In the genomic region with DNA sequence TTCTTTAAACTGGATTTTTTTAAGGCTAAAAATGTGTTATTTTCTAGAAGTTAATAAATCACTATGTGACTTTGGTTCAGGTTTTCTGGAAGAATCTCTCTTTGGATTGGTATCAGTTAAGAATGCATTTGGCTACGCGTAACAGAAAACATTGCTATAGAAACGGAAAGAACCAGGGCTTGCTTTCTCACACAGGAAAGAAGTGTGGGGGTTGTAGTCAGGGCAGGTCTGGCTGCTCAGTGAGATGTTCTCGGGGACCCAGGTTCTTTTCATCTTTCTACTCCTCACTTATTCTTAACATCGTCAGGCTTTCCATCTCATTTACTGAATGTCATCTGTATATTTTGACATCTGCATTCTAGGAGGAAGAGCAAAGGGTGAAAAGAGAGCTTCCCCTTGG, we compare ENCODE assay signal across 20 cellular contexts.
DNase-seq lines count a peak whose midpoint lies in the region; ATAC-seq, FAIRE-seq and TF ChIP-seq lines count a peak whose summit lies in the region.
"Had no signal": no experiment of that assay in that cellular context is flagged by ENCODE, and none has a peak within 500 bp of the region (broad histone marks: within the 10 kb centered on the region; RNA-seq: fewer than 3 reads in every experiment).

No MANE protein-coding gene starts in this region.

- peak; percentile 70 to 83 for ATAC-seq in activated naive CD4-positive, alpha-beta T cell treated with anti-CD3 and anti-CD28 coated beads, Interleukin-2, amount 50 U/mL, for 72 hours
- ATAC-seq in GM21447 (IDR thresholded peaks at IDR 0.05; ENCODE audit: unreplicated experiment) (peak; percentile 62), HG03432 (IDR thresholded peaks at IDR 0.05; ENCODE audit: unreplicated experiment) (peak; percentile 70), HG03571 (IDR thresholded peaks at IDR 0.05; ENCODE audit: unreplicated experiment) (no peak)

- H3K36me3 ChIP-seq in neural progenitor cell = no peaks in the 10 kb centered on the region
- H3K36me3 ChIP-seq in kidney (ENCODE audit: control insufficient read depth in 1 of 2, insufficient read depth in 2 of 2, low read length in 2 of 2) = no peaks in the 10 kb centered on the region
- H3K36me3 ChIP-seq: tibial nerve had no signal

- H3K4me2 ChIP-seq in neural progenitor cell = no peak overlapping the region

- H3K4me1 Mint-ChIP-seq in neural progenitor cell = peaks cover 6% of the 10 kb centered on the region

- intact Hi-C loops in kidney (cut with DNase I) = no loop called here

- no peaks in the 10 kb centered on the region for H3K27me3 Mint-ChIP-seq in neural progenitor cell (ENCODE audit: insufficient read depth, low read depth)

- no peak for TF ChIP-seq CTCF in neural progenitor cell (IDR thresholded peaks at IDR 0.05)
- no peak for TF ChIP-seq CTCF in kidney (IDR thresholded peaks at IDR 0.05; ENCODE audit: borderline replicate concordance, extremely low read depth, insufficient read depth)

- no peaks in the 10 kb centered on the region for H3K36me3 Mint-ChIP-seq in activated naive CD4-positive, alpha-beta T cell treated with anti-CD3 and anti-CD28 coated beads, Interleukin-2, amount 50 U/mL, for 72 hours
- H3K36me3 Mint-ChIP-seq in neural progenitor cell = no peaks in the 10 kb centered on the region
- H3K36me3 Mint-ChIP-seq: immature natural killer cell had no signal

- H3F3A ChIP-seq in neural progenitor cell (ENCODE audit: low read depth) = no peaks in the 10 kb centered on the region

- H3K9me3 ChIP-seq in neural progenitor cell (ENCODE audit: low read depth) (no peaks in the 10 kb centered on the region), kidney (ENCODE audit: control insufficient read depth in 1 of 2, low read length in 2 of 2) (no peaks in the 10 kb centered on the region)
- H3K9me3 ChIP-seq: tibial nerve had no signal

- H3K4me3 ChIP-seq in neural progenitor cell (no peak overlapping the region), kidney (ENCODE audit: low read length in 2 of 2) (no peak overlapping the region)
- H3K4me3 ChIP-seq: tibial nerve had no signal

- no peaks in the 10 kb centered on the region for H4K20me1 ChIP-seq in neural progenitor cell (ENCODE audit: low read depth)

- H3K79me2 ChIP-seq in neural progenitor cell (ENCODE audit: low read depth) = no peaks in the 10 kb centered on the region

- H3K9me3 Mint-ChIP-seq in activated naive CD4-positive, alpha-beta T cell treated with anti-CD3 and anti-CD28 coated beads, Interleukin-2, amount 50 U/mL, for 72 hours = no peaks in the 10 kb centered on the region
- H3K9me3 Mint-ChIP-seq in neural progenitor cell = no peaks in the 10 kb centered on the region
- H3K9me3 Mint-ChIP-seq: activated T-cell treated with anti-CD3 and anti-CD28 coated beads, Interleukin-2, amount 50 U/mL, for 4 hours; immature natural killer cell; T-helper 2 cell treated with Interferon-gamma antibody and Interleukin-4, amounts not matched to agents 5 μg/mL and 100 μg/mL, for 36 hours had no signal

- FAIRE-seq in kidney (lab: Jason Lieb, UNC) = no peak

- H2AFZ ChIP-seq in neural progenitor cell (replicated peaks) = no peak overlapping the region

- no peak overlapping the region for H3K4me3 Mint-ChIP-seq in neural progenitor cell
- H3K4me3 Mint-ChIP-seq: activated T-cell treated with anti-CD3 and anti-CD28 coated beads, Interleukin-2, amount 50 U/mL, for 4 hours; T-helper 2 cell treated with Interferon-gamma antibody and Interleukin-4, amounts not matched to agents 5 μg/mL and 100 μg/mL, for 36 hours had no signal

- no peaks in the 10 kb centered on the region for H3K27me3 ChIP-seq in neural progenitor cell
- H3K27me3 ChIP-seq: tibial nerve had no signal

- DNase-seq in activated naive CD4-positive, alpha-beta T cell treated with anti-CD3 and anti-CD28 coated beads, Interleukin-2, amount 50 U/mL, for 72 hours (ENCODE audit: low spot score in 2 of 2) = no peak
- no peak for DNase-seq in activated naive CD4-positive, alpha-beta T cell treated with Interleukin-2 at 50 U/mL for 16 hours
- no peak for DNase-seq in neural progenitor cell (ENCODE audit: low spot score)
- no peak for DNase-seq in kidney
- DNase-seq in NCI-H524 treated with DMSO at 0.1 percent for 48 hours (lab: John Stamatoyannopoulos, UW) = no peak
- DNase-seq: ACHN; activated CD4-positive, CD25-positive, alpha-beta regulatory T cell treated with anti-CD3 and anti-CD28 coated beads, Interleukin-2, amount 50 U/mL, for 72 hours; activated T-cell treated with anti-CD3 and anti-CD28 coated beads, Interleukin-2, amount 50 U/mL, for 4 hours; aorta; COR-L47; GDM1; immature natural killer cell; NCI-H1092 treated with DMSO at 0.1 percent for 48 hours; SIG-M5; stimulated activated CD4-positive, alpha-beta T cell treated with anti-CD3 and anti-CD28 coated beads, Interleukin-4, amount 100 ng/mL, for 1 hour had no signal

- H3K4me1 ChIP-seq in neural progenitor cell (peaks cover 4% of the 10 kb centered on the region), kidney (ENCODE audit: control insufficient read depth in 1 of 2, insufficient read depth in 1 of 2, low read depth in 1 of 2, low read length in 2 of 2) (no peaks in the 10 kb centered on the region)
- H3K4me1 ChIP-seq: tibial nerve had no signal

- H3K9ac ChIP-seq in neural progenitor cell (no peak overlapping the region), kidney (ENCODE audit: low read length in 2 of 2) (no peak overlapping the region)

- H3K27ac ChIP-seq in neural progenitor cell (no peak overlapping the region), kidney (ENCODE audit: low read depth in 2 of 2, low read length in 2 of 2) (no peak overlapping the region)
- H3K27ac ChIP-seq: tibial nerve had no signal

- H3K27ac Mint-ChIP-seq in activated naive CD4-positive, alpha-beta T cell treated with anti-CD3 and anti-CD28 coated beads, Interleukin-2, amount 50 U/mL, for 72 hours = peak overlapping the region in 1 of 2 donors; percentile 75
- H3K27ac Mint-ChIP-seq in neural progenitor cell = peak overlapping the region; percentile 39
- H3K27ac Mint-ChIP-seq: T-helper 2 cell treated with Interferon-gamma antibody and Interleukin-4, amounts not matched to agents 5 μg/mL and 100 μg/mL, for 36 hours had no signal
